Comparison of ENCODE assay signal across 12 cellular contexts in genomic region chr17:2940352-2940751, GRCh38.
A peak's percentile ranks its signal among the peaks of the same experiment; 100 is the strongest.
DNase-seq lines count a peak whose midpoint lies in the region; ATAC-seq and TF ChIP-seq lines count a peak whose summit lies in the region.
"Had no signal": no experiment of that assay in that cellular context is flagged by ENCODE, and none has a peak within 500 bp of the region (broad histone marks: within the 10 kb centered on the region; RNA-seq: fewer than 3 reads in every experiment).

No MANE protein-coding gene starts in this region.

- H3K4me1 ChIP-seq in right cardiac atrium (ENCODE audit: control insufficient read depth, insufficient read depth, low read length) = peaks cover 2% of the 10 kb centered on the region
- peaks cover 9% of the 10 kb centered on the region for H3K4me1 ChIP-seq in osteoblast (ENCODE audit: insufficient read depth, low read length)

- ATAC-seq in right cardiac atrium (peak; percentile 94 to 96), GM18519 (IDR thresholded peaks at IDR 0.05; ENCODE audit: low FRiP score, unreplicated experiment) (no peak)
- ATAC-seq: stimulated activated naive CD8-positive, alpha-beta T cell treated with anti-CD3 and anti-CD28 coated beads, Interleukin-15, amount 100 ng/mL, for 72 hours had no signal

- TF ChIP-seq CTCF in osteoblast (IDR thresholded peaks at IDR 0.05; ENCODE audit: extremely low read depth, low read depth, low read length) = no peak

- H4K20me1 ChIP-seq in osteoblast (ENCODE audit: insufficient read depth, low read length) = no peaks in the 10 kb centered on the region

- no peaks in the 10 kb centered on the region for H3K79me2 ChIP-seq in osteoblast (ENCODE audit: insufficient read depth, low read length)

- H3K9me3 ChIP-seq in right cardiac atrium (ENCODE audit: control insufficient read depth, low read length) (no peaks in the 10 kb centered on the region), osteoblast (ENCODE audit: low read depth, low read length) (no peaks in the 10 kb centered on the region)
- H3K9me3 ChIP-seq: MG63 had no signal

- H3K27me3 ChIP-seq in right cardiac atrium (ENCODE audit: control insufficient read depth, insufficient read depth) = no peaks in the 10 kb centered on the region
- no peaks in the 10 kb centered on the region for H3K27me3 ChIP-seq in osteoblast (ENCODE audit: insufficient read depth, low read length)
- H3K27me3 ChIP-seq: MG63 had no signal

- no peak overlapping the region for H3K4me3 ChIP-seq in right cardiac atrium (ENCODE audit: low read length)
- no peak overlapping the region for H3K4me3 ChIP-seq in osteoblast (ENCODE audit: insufficient read depth, low read length)
- H3K4me3 ChIP-seq: MG63 had no signal

- 41% methylated on average over 15 of the region's 15 CpGs for WGBS in right cardiac atrium

- intact Hi-C loops in right cardiac atrium (cut with DNase I) = no loop called here

- H3K4me2 ChIP-seq in osteoblast (ENCODE audit: insufficient read depth, low read length) = peak overlapping the region; percentile 24

- no peaks in the 10 kb centered on the region for H3K36me3 ChIP-seq in osteoblast (ENCODE audit: insufficient read depth, low read length)
- H3K36me3 ChIP-seq: MG63 had no signal

- DNase-seq in AG20443 (ENCODE audit: low spot score) (peak; percentile 52), astrocyte of the hippocampus (ENCODE audit: low read depth, low spot score) (peak; percentile 69), right cardiac atrium (peak; percentile 72 to 90 (median 88)), osteoblast (ENCODE audit: insufficient read length, low spot score, missing footprints) (peak; percentile 88), NCI-H526 treated with DMSO at 0.1 percent for 48 hours (lab: John Stamatoyannopoulos, UW) (no peak), NCI-H146 treated with DMSO at 0.1 percent for 48 hours (lab: John Stamatoyannopoulos, UW; ENCODE audit: unreplicated experiment) (no peak)
- no peak for DNase-seq in activated CD4-positive, alpha-beta T cell treated with anti-CD3 and anti-CD28 coated beads for 48 hours
- DNase-seq: activated naive CD4-positive, alpha-beta T cell treated with anti-CD3 and anti-CD28 coated beads, Interleukin-2, amount 10 ng/mL, durations not matched to agents 7 days and 5 days; MG63; NCI-H774; stimulated activated naive CD8-positive, alpha-beta T cell treated with anti-CD3 and anti-CD28 coated beads, Interleukin-15, amount 100 ng/mL, for 72 hours had no signal

- H3K27ac ChIP-seq in right cardiac atrium (ENCODE audit: low read length) (peak overlapping the region; percentile 78), osteoblast (ENCODE audit: low read depth, low read length) (no peak overlapping the region)

- H2AFZ ChIP-seq in osteoblast (ENCODE audit: low read length) = peak overlapping the region; percentile 67

Comparison
In these comparisons a context has a peak if more than half of its experiments do, and no peak if none do; other contexts are left out.
1. DNase-seq: peak in AG20443 (single experiment), astrocyte of the hippocampus (single experiment), right cardiac atrium (3 of 3) and osteoblast (single experiment); none in activated CD4-positive, alpha-beta T cell treated with anti-CD3 and anti-CD28 coated beads for 48 hours (single experiment), NCI-H526 treated with DMSO at 0.1 percent for 48 hours (single experiment) and NCI-H146 treated with DMSO at 0.1 percent for 48 hours (single experiment).